8 cellular contexts compared by ENCODE assay signal in the genomic region with DNA sequence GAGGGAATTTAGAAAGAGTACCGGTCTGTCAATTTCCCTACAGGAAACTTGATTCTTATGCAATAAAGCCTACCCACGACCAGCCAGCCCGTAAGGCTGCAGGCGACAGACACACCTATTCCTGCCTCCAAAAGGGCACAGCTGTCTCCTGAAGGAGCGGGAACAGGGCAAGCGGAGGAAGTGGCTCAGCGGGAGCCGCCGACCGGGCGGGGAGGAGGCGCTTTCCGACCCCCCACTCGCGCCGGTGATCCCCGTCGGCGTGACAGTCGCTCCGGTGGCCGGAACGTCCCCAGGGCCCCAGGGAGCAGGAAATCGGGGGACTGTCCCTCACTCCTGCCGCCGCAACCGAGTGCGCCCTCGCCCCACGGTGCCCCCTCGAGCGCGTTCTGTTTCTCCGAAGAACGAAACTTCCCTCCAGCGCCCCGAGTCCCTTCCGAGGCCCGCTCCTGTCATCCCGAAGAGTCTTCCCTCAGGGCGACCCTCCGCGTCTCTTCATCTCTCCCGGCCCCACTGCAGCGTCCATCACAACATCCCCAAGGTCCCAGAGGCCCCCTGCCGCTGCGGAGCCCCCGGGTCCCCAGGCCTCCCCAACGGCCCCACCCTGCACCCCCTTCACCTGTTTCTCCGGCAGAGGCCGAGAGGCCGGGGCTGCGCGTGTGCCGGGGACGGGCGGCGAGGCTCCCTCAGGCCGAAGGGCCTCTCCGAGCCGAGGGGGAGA. TPM values are rescaled to one million over a fixed set of nuclear protein-coding genes. Genes with fewer than 3 reads are reported as not detected.
DNase-seq lines count a peak whose midpoint lies in the region; ATAC-seq and TF ChIP-seq lines count a peak whose summit lies in the region.

No MANE protein-coding gene starts in this region.

- H3K4me1 Mint-ChIP-seq in T-cell, result peaks cover 55 to 57% (median 57%) of the 10 kb centered on the region in 3 donors

- DNase-seq in NCI-H2107 treated with DMSO at 0.1 percent for 48 hours (lab: John Stamatoyannopoulos, UW; ENCODE audit: unreplicated experiment) (peak; percentile 52), NCI-H2107 (lab: John Stamatoyannopoulos, UW) (no peak), T-cell (peak in 20 of 34 experiments; percentile 4 to 33 (median 15)), left lobe of liver (ENCODE audit: low spot score) (peak; percentile 64), omental fat pad (ENCODE audit: low spot score) (no peak)
- DNase-seq in central memory CD4-positive, alpha-beta T cell, result peak; percentile 29
- peak; percentile 17 for DNase-seq in stimulated activated CD8-positive, alpha-beta memory T cell treated with anti-CD3 and anti-CD28 coated beads, Interleukin-12 subunit alpha, Interleukin-12 subunit beta, amount 100 ng/mL, for 4 hours (ENCODE audit: low read depth)

- POLR2A ChIA-PET in T-cell (lab: Charles Lee), result interaction anchor here (0.5 to 1.9 kb wide), 18 partner anchors 9 to 633 kb away, joined by 3 to 18 read pairs (median 6); partner anchors contain the start of gene NAGLU (in 1 of the 2)

- peak overlapping the region; percentile 100 for H3K27ac Mint-ChIP-seq in T-cell

- no peaks in the 10 kb centered on the region for H3K36me3 Mint-ChIP-seq in T-cell

- CTCF ChIA-PET in T-cell (lab: Charles Lee), result interaction anchor here in 1 of 2 donors (0.8 to 2.5 kb wide), 11 partner anchors 12 to 190 kb away, joined by 3 to 27 read pairs (median 5); partner anchors contain the start of gene PSMC3IP

- H3K27me3 Mint-ChIP-seq in T-cell, result no peaks in the 10 kb centered on the region

- TF ChIP-seq CTCF in omental fat pad (IDR thresholded peaks at IDR 0.05), result no peak

- ATAC-seq in T-cell (replicated peaks in 1 of 4), result no peak
- peak; percentile 39 for ATAC-seq in left lobe of liver
- ATAC-seq in omental fat pad (ENCODE audit: low FRiP score), result no peak

- TF ChIP-seq EP300 in Ishikawa (IDR thresholded peaks at IDR 0.05; ENCODE audit: borderline replicate concordance), result no peak

- no peak for TF ChIP-seq RAD21 in Ishikawa (IDR thresholded peaks at IDR 0.05; ENCODE audit: low read depth)

- H3K4me3 Mint-ChIP-seq in T-cell, result peak overlapping the region; percentile 90 to 95 (median 94)

- H3K9me3 Mint-ChIP-seq in T-cell, result no peaks in the 10 kb centered on the region

TF ChIP-seq in Ishikawa, 13 proteins besides CTCF, POLR2A, EP300 and RAD21:
- TF ChIP-seq CEBPB (IDR thresholded peaks at IDR 0.05) (peak; percentile 82), FOXM1 (IDR thresholded peaks at IDR 0.05; ENCODE audit: borderline replicate concordance, low read depth) (no peak), MAX (IDR thresholded peaks at IDR 0.05) (peak; percentile 63), TCF12 (IDR thresholded peaks at IDR 0.05; ENCODE audit: low read depth) (peak; percentile 56), EGR1 (IDR thresholded peaks at IDR 0.05) (no peak), YY1 (IDR thresholded peaks at IDR 0.05; ENCODE audit: low read depth) (no peak)
TF ChIP-seq in Ishikawa: peak in this region for 3.

RNA-seq across cellular contexts. Expression of gene STAT3, which starts 0.4 kb away (rescaled TPM):
- total RNA-seq in T-cell (100 to 1,000 TPM; 113 to 242 (median 129) TPM), left lobe of liver (112 TPM), omental fat pad (100 to 1,000 TPM; 214 to 433 (median 280) TPM)

RNA-seq across cellular contexts. Expression of gene CAVIN1, which starts 35.2 kb away (rescaled TPM):
- total RNA-seq in T-cell (1 to 10 TPM in 4 of 5 donors, under 1 TPM in 1; 0.83 to 2.3 (median 2.1) TPM), left lobe of liver (12.3 TPM), omental fat pad (100 to 1,000 TPM; 479 to 598 (median 526) TPM)

Comparison
In these comparisons a context has a peak if more than half of its experiments do, and no peak if none do; other contexts are left out.
1. DNase-seq: peak in NCI-H2107 treated with DMSO at 0.1 percent for 48 hours (single experiment), T-cell (20 of 34), central memory CD4-positive, alpha-beta T cell (single experiment), left lobe of liver (single experiment) and stimulated activated CD8-positive, alpha-beta memory T cell treated with anti-CD3 and anti-CD28 coated beads, Interleukin-12 subunit alpha, Interleukin-12 subunit beta, amount 100 ng/mL, for 4 hours (single experiment); none in NCI-H2107 (single experiment) and omental fat pad (single experiment).
2. RNA of gene CAVIN1, which starts 35.2 kb away (total RNA-seq): 479 to 598 TPM in omental fat pad; 12.3 TPM in left lobe of liver (single experiment) and 0.83 to 2.3 TPM in T-cell; every median in the first group is over 10 times any median in the second.